In genomic region chr10:87523731-87524130, GRCh38 we compare ENCODE assay signal across 17 cellular contexts. TPM values are rescaled to one million over a fixed set of nuclear protein-coding genes. Genes with fewer than 3 reads are reported as not detected.
DNase-seq lines count a peak whose midpoint lies in the region; ATAC-seq and TF ChIP-seq lines count a peak whose summit lies in the region.
"Had no signal": no experiment of that assay in that cellular context is flagged by ENCODE, and none has a peak within 500 bp of the region (broad histone marks: within the 10 kb centered on the region; RNA-seq: fewer than 3 reads in every experiment).

No MANE protein-coding gene starts in this region.

- H3K27ac ChIP-seq in ascending aorta = peak overlapping the region; percentile 43 to 72
- H3K27ac ChIP-seq in lower lobe of right lung = peak overlapping the region; percentile 3
- H3K27ac ChIP-seq in thoracic aorta = peak overlapping the region; percentile 22 to 33
- H3K27ac ChIP-seq: HL-60 had no signal

- DNase-seq in ascending aorta (ENCODE audit: low spot score in 2 of 2) = no peak
- DNase-seq in Right ventricle myocardium superior = no peak
- no peak for DNase-seq in lower lobe of right lung
- no peak for DNase-seq in thoracic aorta (ENCODE audit: low spot score)
- DNase-seq in DMS79 (lab: John Stamatoyannopoulos, UW) = no peak
- DNase-seq in epidermal melanocyte (ENCODE audit: insufficient read length, low spot score) = no peak
- DNase-seq in NCI-H2107 (lab: John Stamatoyannopoulos, UW) = no peak
- DNase-seq: Calu3; CD4-positive, alpha-beta T cell; DMS53; H9; NCI-H1105 treated with DMSO at 0.1 percent for 48 hours; NCI-H1694 treated with DMSO at 0.1 percent for 48 hours; NCI-H226; NCI-H526 treated with DMSO at 0.1 percent for 48 hours; SIG-M5 had no signal

- H3K4me3 ChIP-seq in ascending aorta (no peak overlapping the region), lower lobe of right lung (no peak overlapping the region), thoracic aorta (no peak overlapping the region)

- TF ChIP-seq CTCF in ascending aorta (IDR thresholded peaks at IDR 0.05) (no peak), lower lobe of right lung (IDR thresholded peaks at IDR 0.05) (no peak), thoracic aorta (IDR thresholded peaks at IDR 0.05) (no peak)

- ATAC-seq in Right ventricle myocardium superior (ENCODE audit: poor library complexity) (peak; percentile 89), lower lobe of right lung (no peak), thoracic aorta (ENCODE audit: insufficient number of reproducible peaks, low FRiP score, low read depth) (no peak)

- H3K4me1 ChIP-seq in ascending aorta (peaks cover 0 to 5% of the 10 kb centered on the region in 2 donors), lower lobe of right lung (no peaks in the 10 kb centered on the region), thoracic aorta (ENCODE audit: control insufficient read depth in 1 of 2, low read depth in 2 of 2) (peaks cover 2 to 10% of the 10 kb centered on the region in 2 donors)

- H3K9me3 ChIP-seq in ascending aorta = peaks cover 0 to under 1% of the 10 kb centered on the region in 2 donors
- no peaks in the 10 kb centered on the region for H3K9me3 ChIP-seq in lower lobe of right lung
- H3K9me3 ChIP-seq in thoracic aorta = no peaks in the 10 kb centered on the region

- intact Hi-C loops in ascending aorta (cut with DNase I) (no loop called here), Right ventricle myocardium superior (cut with DNase I) (no loop called here), lower lobe of right lung (cut with DNase I) (no loop called here)

- H3K36me3 ChIP-seq in ascending aorta (peaks cover 7 to 14% of the 10 kb centered on the region in 2 donors), lower lobe of right lung (peaks cover 17% of the 10 kb centered on the region), thoracic aorta (peaks cover 1% of the 10 kb centered on the region)

- H3K27me3 ChIP-seq in ascending aorta (no peaks in the 10 kb centered on the region), lower lobe of right lung (ENCODE audit: low read depth) (no peaks in the 10 kb centered on the region), thoracic aorta (replicated peaks; ENCODE audit: insufficient read depth) (no peaks in the 10 kb centered on the region)

RNA-seq across cellular contexts. Expression of gene MINPP1, which starts 19.0 kb away (rescaled TPM):
- total RNA-seq in ascending aorta (14.3 TPM), Right ventricle myocardium superior (5.5 TPM), lower lobe of right lung (15.6 TPM), thoracic aorta (10 to 100 TPM in 1 of 2 donors, 1 to 10 TPM in 1; 9.5 to 10.7 TPM)

Comparison
In these comparisons a context has a peak if more than half of its experiments do, and no peak if none do; other contexts are left out.
1. H3K27ac ChIP-seq: peak in every context shown above with its lines; median percentile 58 in ascending aorta; 28 in thoracic aorta; 3 in lower lobe of right lung.